ENCODE assay signal across 9 cellular contexts in genomic region chr1:84479998-84480397, GRCh38. TPM values are rescaled to one million over a fixed set of nuclear protein-coding genes. Genes with fewer than 3 reads are reported as not detected.
DNase-seq lines count a peak whose midpoint lies in the region; ATAC-seq and TF ChIP-seq lines count a peak whose summit lies in the region.
"Had no signal": no experiment of that assay in that cellular context is flagged by ENCODE, and none has a peak within 500 bp of the region (broad histone marks: within the 10 kb centered on the region; RNA-seq: fewer than 3 reads in every experiment).

No MANE protein-coding gene starts in this region.

- H3K9ac ChIP-seq in DND-41 (ENCODE audit: low read depth, low read length): peak overlapping the region; percentile 74

- H3K79me2 ChIP-seq in DND-41 (ENCODE audit: insufficient read depth, low read length): peaks cover 60% of the 10 kb centered on the region

- intact Hi-C loops in right cardiac atrium (cut with DNase I) (no loop called here), spleen (cut with DNase I; ENCODE audit: low total_unique reads) (no loop called here)

- 4% methylated on average over 9 of the region's 9 CpGs for WGBS in right cardiac atrium
- WGBS in spleen, 5 donors: 6 to 14% (median 10%) methylated on average over 9 of the region's 9 CpGs

- no peak for TF ChIP-seq POLR2A in spleen (IDR thresholded peaks at IDR 0.05)

- no peaks in the 10 kb centered on the region for H3K27me3 ChIP-seq in DND-41 (ENCODE audit: insufficient read depth, low read length, poor library complexity)
- peaks cover 3% of the 10 kb centered on the region for H3K27me3 ChIP-seq in right cardiac atrium (ENCODE audit: control insufficient read depth, insufficient read depth)
- H3K27me3 ChIP-seq in spleen (replicated peaks in 1 of 7): peaks cover 0 to 22% (median 0%) of the 10 kb centered on the region in 7 donors

- peaks cover 9% of the 10 kb centered on the region for H3K9me3 ChIP-seq in DND-41 (ENCODE audit: insufficient read depth, low read length, severe bottlenecking)
- H3K9me3 ChIP-seq in HEK293 (ENCODE audit: control insufficient read depth, insufficient read depth, low read depth, low read length): no peaks in the 10 kb centered on the region
- H3K9me3 ChIP-seq in right cardiac atrium (ENCODE audit: control insufficient read depth, low read length): no peaks in the 10 kb centered on the region
- H3K9me3 ChIP-seq in spleen: peaks cover 0 to 9% (median 0%) of the 10 kb centered on the region in 8 donors

- ATAC-seq in DND-41 (ENCODE audit: insufficient read depth, low read depth) (no peak), right cardiac atrium (no peak)

- H3K27ac ChIP-seq in DND-41 (ENCODE audit: low read length): peak overlapping the region; percentile 85
- H3K27ac ChIP-seq in HEK293 (ENCODE audit: extremely low read depth, low read depth, low read length): no peak overlapping the region
- no peak overlapping the region for H3K27ac ChIP-seq in right cardiac atrium (ENCODE audit: low read length)
- H3K27ac ChIP-seq in spleen: peak overlapping the region in 7 of 8 donors; percentile 84 to 94 (median 90)

- CTCF ChIA-PET in HEK293 (lab: Yijun Ruan, JAX): interaction anchor here (0.6 to 1.4 kb wide), 7 partner anchors 24 to 273 kb away, joined by 3 to 5 read pairs (median 3); no protein-coding TSS in a partner anchor

- TF ChIP-seq CTCF in DND-41 (IDR thresholded peaks at IDR 0.05; ENCODE audit: borderline replicate concordance, extremely low read depth, low read length, poor library complexity, severe bottlenecking) (no peak), HEK293 (tag by site-specific recombination; IDR thresholded peaks at IDR 0.05) (no peak), WI38 (IDR thresholded peaks at IDR 0.05; ENCODE audit: low read depth, low read length) (no peak), spleen (IDR thresholded peaks at IDR 0.05 in 8 of 11, conservative IDR thresholded peaks at IDR 0.05 in 3 of 11) (no peak)

- H2AFZ ChIP-seq in DND-41 (ENCODE audit: low read depth, low read length): peak overlapping the region; percentile 99

- H3K4me3 ChIP-seq in DND-41 (ENCODE audit: low read depth in 1 of 2, low read length in 2 of 2): peak overlapping the region; percentile 93 to 96
- peak overlapping the region; percentile 82 for H3K4me3 ChIP-seq in HEK293 (ENCODE audit: low read depth, low read length)
- peak overlapping the region; percentile 97 for H3K4me3 ChIP-seq in WI38 (ENCODE audit: low read depth, low read length)
- H3K4me3 ChIP-seq in right cardiac atrium (ENCODE audit: low read length): peak overlapping the region; percentile 90
- peak overlapping the region; percentile 62 to 83 (median 75) for H3K4me3 ChIP-seq in spleen

- H3K36me3 ChIP-seq in DND-41 (ENCODE audit: insufficient read depth, low read length) (peaks cover 38% of the 10 kb centered on the region), HEK293 (ENCODE audit: control insufficient read depth in 2 of 2, insufficient read depth in 1 of 2, low read length in 2 of 2) (peaks cover 16 to 40% of the 10 kb centered on the region in 2 experiments), spleen (peaks cover 0 to 42% (median 20%) of the 10 kb centered on the region in 6 donors)

- peak overlapping the region; percentile 99 for H3K4me2 ChIP-seq in DND-41 (ENCODE audit: insufficient read depth, low read length)

- POLR2A ChIA-PET in HEK293 (lab: Yijun Ruan, JAX): interaction anchor here (0.7 to 1.9 kb wide), 3 partner anchors 10 to 94 kb away, joined by 3 to 6 read pairs (median 4); partner anchors contain the start of genes CTBS and SPATA1

- H3K4me1 ChIP-seq in DND-41 (ENCODE audit: insufficient read depth, low read length) (peaks cover 29% of the 10 kb centered on the region), HEK293 (ENCODE audit: control insufficient read depth, insufficient read depth, low read length) (no peaks in the 10 kb centered on the region), right cardiac atrium (ENCODE audit: control insufficient read depth, insufficient read depth, low read length) (peaks cover 2% of the 10 kb centered on the region), spleen (peaks cover 23 to 56% (median 31%) of the 10 kb centered on the region in 6 donors)

- DNase-seq in DND-41 (no peak), right cardiac atrium (no peak), spleen (no peak), HK-2 (ENCODE audit: unreplicated experiment) (no peak), ecto neural progenitor cell (ENCODE audit: low spot score) (no peak), KG1 (lab: John Stamatoyannopoulos, UW) (no peak)

- H4K20me1 ChIP-seq in DND-41 (ENCODE audit: insufficient read depth, low read length): peaks cover 13% of the 10 kb centered on the region; the same call in 1 of the 2 replicates

TF ChIP-seq in HEK293, 187 proteins besides CTCF, POLR2A, EP300 and RAD21:
- TF ChIP-seq ZNF776 (tag by site-specific recombination; IDR thresholded peaks at IDR 0.05; ENCODE audit: borderline replicate concordance) (no peak), ZSCAN5A (tag by site-specific recombination; IDR thresholded peaks at IDR 0.05) (no peak), ZNF157 (tag by site-specific recombination; IDR thresholded peaks at IDR 0.05) (no peak), ZNF26 (tag by site-specific recombination; IDR thresholded peaks at IDR 0.05) (no peak), ZNF10 (tag by site-specific recombination; IDR thresholded peaks at IDR 0.05) (no peak), ZEB2 (tag by site-specific recombination; IDR thresholded peaks at IDR 0.05) (no peak), ZSCAN30 (tag by site-specific recombination; IDR thresholded peaks at IDR 0.05) (no peak), GLI4 (tag by site-specific recombination; IDR thresholded peaks at IDR 0.05) (no peak), ZNF24 (tag by site-specific recombination; IDR thresholded peaks at IDR 0.05) (no peak), ZBTB20 (tag by site-specific recombination; IDR thresholded peaks at IDR 0.05) (no peak), ZXDB (tag by site-specific recombination; IDR thresholded peaks at IDR 0.05) (no peak), ZNF23 (tag by site-specific recombination; IDR thresholded peaks at IDR 0.05; ENCODE audit: borderline replicate concordance) (no peak), KLF1 (tag by site-specific recombination; IDR thresholded peaks at IDR 0.05) (no peak), KLF9 (tag by site-specific recombination; IDR thresholded peaks at IDR 0.05; ENCODE audit: low read depth) (no peak), ZNF768 (tag by site-specific recombination; IDR thresholded peaks at IDR 0.05) (no peak), ZNF521 (tag by site-specific recombination; IDR thresholded peaks at IDR 0.05) (no peak), ZNF223 (tag by site-specific recombination; IDR thresholded peaks at IDR 0.05) (no peak)
TF ChIP-seq in HEK293: peak in this region for 0.

RNA-seq across cellular contexts. Expression of gene RPF1, which starts 0.9 kb away (rescaled TPM):
- 10 to 100 TPM; 30.0 to 34.9 (median 31.3) TPM for total RNA-seq in right cardiac atrium
- polyA plus RNA-seq in right cardiac atrium: 37.3 TPM
- total RNA-seq in spleen: 10 to 100 TPM; 22.4 to 54.8 (median 26.5) TPM
- 10 to 100 TPM; 28.7 to 38.1 (median 29.8) TPM for polyA plus RNA-seq in spleen

RNA-seq across cellular contexts. Expression of gene SPATA1, which starts 26.2 kb away (rescaled TPM):
- total RNA-seq in right cardiac atrium: 1 to 10 TPM in 3 of 4 donors, under 1 TPM in 1; 0.69 to 2.5 (median 1.5) TPM
- 0.57 TPM for polyA plus RNA-seq in right cardiac atrium
- total RNA-seq in spleen: 1 to 10 TPM; 1.4 to 3.0 (median 1.9) TPM
- 1 to 10 TPM in 1 of 3 donors, under 1 TPM in 2; 0.67 to 1.0 (median 0.83) TPM for polyA plus RNA-seq in spleen
- total RNA-seq: RPMI7951 had no signal

RNA-seq across cellular contexts. Expression of gene GNG5, which starts 26.4 kb away (rescaled TPM):
- 100 to 1,000 TPM; 149 to 162 (median 155) TPM for total RNA-seq in right cardiac atrium
- polyA plus RNA-seq in right cardiac atrium: 341 TPM
- 100 to 1,000 TPM in 2 of 7 donors, 10 to 100 TPM in 5; 56.5 to 121 (median 81.7) TPM for total RNA-seq in spleen
- 100 to 1,000 TPM in 2 of 3 donors, 10 to 100 TPM in 1; 98.2 to 162 (median 146) TPM for polyA plus RNA-seq in spleen

Comparison
In these comparisons a context has a peak if more than half of its experiments do, and no peak if none do; other contexts are left out.
1. H3K27ac ChIP-seq: peak in DND-41 (single experiment) and spleen (7 of 8); none in HEK293 (single experiment) and right cardiac atrium (single experiment).
2. Peak in every context shown above with its lines, with median percentiles within 50 percentile points of each other: H3K4me3 ChIP-seq.